In genomic region chr5:143404416-143405062, GRCh38 we compare ENCODE assay signal across 8 cellular contexts.
DNase-seq lines count a peak whose midpoint lies in the region; ATAC-seq and TF ChIP-seq lines count a peak whose summit lies in the region.

No MANE protein-coding gene starts in this region.

- peak; percentile 74 for DNase-seq in NCI-H2196 (lab: John Stamatoyannopoulos, UW; ENCODE audit: unreplicated experiment)
- DNase-seq in activated CD4-positive, alpha-beta T cell treated with anti-CD3 and anti-CD28 coated beads for 24 hours (ENCODE audit: low read depth in 2 of 2) = peak; percentile 22 to 48
- peak; percentile 38 for DNase-seq in cerebellar cortex (ENCODE audit: low spot score)
- peak; percentile 84 for DNase-seq in kidney tubule cell (ENCODE audit: low spot score)
- peak; percentile 76 for DNase-seq in stimulated activated CD4-positive, alpha-beta T cell treated with anti-CD3 and anti-CD28 coated beads, Interleukin-15, amount 100 ng/mL, for 24 hours
- DNase-seq in OCI-M2 (lab: John Stamatoyannopoulos, UW; ENCODE audit: unreplicated experiment) = no peak

- ATAC-seq in GM18505 (IDR thresholded peaks at IDR 0.05; ENCODE audit: unreplicated experiment) (peak; percentile 21), HG02852 (IDR thresholded peaks at IDR 0.05; ENCODE audit: unreplicated experiment) (peak; percentile 23)

- TF ChIP-seq POLR2A in GM18505 (IDR thresholded peaks at IDR 0.05; ENCODE audit: borderline replicate concordance, extremely low read depth, insufficient read depth, insufficient read length) = no peak
